ENCODE assay signal across 1 cellular context in the genomic region with DNA sequence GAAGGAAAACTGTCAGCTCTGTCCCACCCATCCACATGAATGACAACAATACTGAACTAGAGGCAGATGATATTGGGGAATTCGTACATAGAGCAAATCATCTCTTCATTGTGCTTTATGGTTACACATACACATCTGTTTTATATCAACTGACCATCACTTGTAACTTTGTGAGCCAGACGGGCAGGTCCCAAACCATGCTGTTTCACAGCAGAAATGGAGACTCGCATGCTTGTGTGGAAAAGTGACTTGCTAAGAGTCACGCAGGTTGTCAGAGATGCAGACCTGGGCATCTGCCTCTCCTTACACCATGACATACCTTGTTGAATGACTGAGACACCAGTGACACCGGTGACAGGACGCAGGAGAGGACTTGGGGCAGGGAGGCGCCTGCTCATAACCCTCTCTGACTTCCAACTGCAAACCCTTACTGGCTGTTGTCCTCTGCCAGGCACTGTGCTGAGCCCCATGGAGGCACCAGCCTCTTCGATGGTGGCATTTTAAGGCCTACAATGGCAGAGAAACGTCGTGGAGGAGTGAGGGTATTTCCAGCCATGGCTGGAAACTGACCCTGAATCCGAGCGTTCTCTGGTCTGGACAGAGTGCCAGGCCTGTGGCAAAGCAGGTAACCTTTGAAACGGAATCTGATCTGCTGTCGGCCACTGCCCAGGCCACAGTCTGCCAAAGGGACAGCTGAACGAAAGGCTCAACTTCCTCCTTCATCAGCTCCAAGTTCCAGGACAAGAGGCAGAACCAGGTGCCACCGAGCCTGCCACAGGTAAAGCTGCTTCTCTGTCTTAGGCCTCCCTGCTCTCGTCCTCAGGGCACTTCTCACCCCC.
TF ChIP-seq lines count a peak whose summit lies in the region.

No MANE protein-coding gene starts in this region.

TF ChIP-seq in K562, 482 proteins besides CTCF, POLR2A, EP300 and RAD21 (continued from another document):
- TF ChIP-seq ETV5 (CRISPR knock-in tag; IDR thresholded peaks at IDR 0.05; ENCODE audit: low read depth): no peak
- no peak for TF ChIP-seq SIN3B (IDR thresholded peaks at IDR 0.05; ENCODE audit: low read depth)
- TF ChIP-seq, protein P1, sequence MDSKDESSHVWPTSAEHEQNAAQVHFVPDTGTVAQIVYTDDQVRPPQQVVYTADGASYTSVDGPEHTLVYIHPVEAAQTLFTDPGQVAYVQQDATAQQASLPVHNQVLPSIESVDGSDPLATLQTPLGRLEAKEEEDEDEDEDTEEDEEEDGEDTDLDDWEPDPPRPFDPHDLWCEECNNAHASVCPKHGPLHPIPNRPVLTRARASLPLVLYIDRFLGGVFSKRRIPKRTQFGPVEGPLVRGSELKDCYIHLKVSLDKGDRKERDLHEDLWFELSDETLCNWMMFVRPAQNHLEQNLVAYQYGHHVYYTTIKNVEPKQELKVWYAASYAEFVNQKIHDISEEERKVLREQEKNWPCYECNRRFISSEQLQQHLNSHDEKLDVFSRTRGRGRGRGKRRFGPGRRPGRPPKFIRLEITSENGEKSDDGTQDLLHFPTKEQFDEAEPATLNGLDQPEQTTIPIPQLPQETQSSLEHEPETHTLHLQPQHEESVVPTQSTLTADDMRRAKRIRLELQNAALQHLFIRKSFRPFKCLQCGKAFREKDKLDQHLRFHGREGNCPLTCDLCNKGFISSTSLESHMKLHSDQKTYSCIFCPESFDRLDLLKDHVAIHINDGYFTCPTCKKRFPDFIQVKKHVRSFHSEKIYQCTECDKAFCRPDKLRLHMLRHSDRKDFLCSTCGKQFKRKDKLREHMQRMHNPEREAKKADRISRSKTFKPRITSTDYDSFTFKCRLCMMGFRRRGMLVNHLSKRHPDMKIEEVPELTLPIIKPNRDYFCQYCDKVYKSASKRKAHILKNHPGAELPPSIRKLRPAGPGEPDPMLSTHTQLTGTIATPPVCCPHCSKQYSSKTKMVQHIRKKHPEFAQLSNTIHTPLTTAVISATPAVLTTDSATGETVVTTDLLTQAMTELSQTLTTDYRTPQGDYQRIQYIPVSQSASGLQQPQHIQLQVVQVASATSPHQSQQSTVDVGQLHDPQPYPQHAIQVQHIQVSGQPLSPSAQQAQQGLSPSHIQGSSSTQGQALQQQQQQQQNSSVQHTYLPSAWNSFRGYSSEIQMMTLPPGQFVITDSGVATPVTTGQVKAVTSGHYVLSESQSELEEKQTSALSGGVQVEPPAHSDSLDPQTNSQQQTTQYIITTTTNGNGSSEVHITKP (IDR thresholded peaks at IDR 0.05; ENCODE audit: partially characterized antibody): no peak
- TF ChIP-seq, protein P2, sequence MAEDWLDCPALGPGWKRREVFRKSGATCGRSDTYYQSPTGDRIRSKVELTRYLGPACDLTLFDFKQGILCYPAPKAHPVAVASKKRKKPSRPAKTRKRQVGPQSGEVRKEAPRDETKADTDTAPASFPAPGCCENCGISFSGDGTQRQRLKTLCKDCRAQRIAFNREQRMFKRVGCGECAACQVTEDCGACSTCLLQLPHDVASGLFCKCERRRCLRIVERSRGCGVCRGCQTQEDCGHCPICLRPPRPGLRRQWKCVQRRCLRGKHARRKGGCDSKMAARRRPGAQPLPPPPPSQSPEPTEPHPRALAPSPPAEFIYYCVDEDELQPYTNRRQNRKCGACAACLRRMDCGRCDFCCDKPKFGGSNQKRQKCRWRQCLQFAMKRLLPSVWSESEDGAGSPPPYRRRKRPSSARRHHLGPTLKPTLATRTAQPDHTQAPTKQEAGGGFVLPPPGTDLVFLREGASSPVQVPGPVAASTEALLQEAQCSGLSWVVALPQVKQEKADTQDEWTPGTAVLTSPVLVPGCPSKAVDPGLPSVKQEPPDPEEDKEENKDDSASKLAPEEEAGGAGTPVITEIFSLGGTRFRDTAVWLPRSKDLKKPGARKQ (CRISPR knock-in tag; IDR thresholded peaks at IDR 0.05): no peak
